ENCODE assay signal across 21 cellular contexts in genomic region chr9:14136646-14137370, GRCh38.
A peak's percentile ranks its signal among the peaks of the same experiment; 100 is the strongest.
DNase-seq lines count a peak whose midpoint lies in the region; ATAC-seq, FAIRE-seq and TF ChIP-seq lines count a peak whose summit lies in the region.
"Had no signal": no experiment of that assay in that cellular context is flagged by ENCODE, and none has a peak within 500 bp of the region (broad histone marks: within the 10 kb centered on the region; RNA-seq: fewer than 3 reads in every experiment).

No MANE protein-coding gene starts in this region.

- TF ChIP-seq RAD21 in A549 (conservative IDR thresholded peaks at IDR 0.05 in 1 of 2, IDR thresholded peaks at IDR 0.05 in 1 of 2) = no peak

- CTCF ChIA-PET in A549 (lab: Yijun Ruan, JAX) (no interaction called here), HEK293T (lab: Yijun Ruan, JAX) (no interaction called here), RWPE1 (lab: Yijun Ruan, JAX) (no interaction called here)

- no peaks in the 10 kb centered on the region for H3K4me1 Mint-ChIP-seq in H9
- H3K4me1 Mint-ChIP-seq: activated CD8-positive, alpha-beta memory T cell treated with anti-CD3 and anti-CD28 coated beads, Interleukin-2, amount 10 ng/mL, durations not matched to agents 7 days and 5 days; activated naive CD8-positive, alpha-beta T cell treated with anti-CD3 and anti-CD28 coated beads, Interleukin-2, amount 10 ng/mL, durations not matched to agents 7 days and 5 days had no signal

- H3K23ac ChIP-seq in H9 (ENCODE audit: insufficient read length, low read depth, low read length) = no peak overlapping the region

- peak; percentile 36 for FAIRE-seq in A549 (lab: Jason Lieb, UNC)
- no peak for FAIRE-seq in D721Med (lab: Jason Lieb, UNC)
- FAIRE-seq: HTR-8/SVneo had no signal

- no peaks in the 10 kb centered on the region for H3K27me3 Mint-ChIP-seq in H9 (ENCODE audit: low read depth)
- H3K27me3 Mint-ChIP-seq: activated CD8-positive, alpha-beta memory T cell treated with anti-CD3 and anti-CD28 coated beads, Interleukin-2, amount 10 ng/mL, durations not matched to agents 7 days and 5 days; activated naive CD8-positive, alpha-beta T cell treated with anti-CD3 and anti-CD28 coated beads, Interleukin-2, amount 10 ng/mL, durations not matched to agents 7 days and 5 days; effector memory CD8-positive, alpha-beta T cell had no signal

- WGBS in A549 (ENCODE audit: missing lambda C conversion rate) = 92% methylated on average over 3 of the region's 3 CpGs
- no CpG with 5 or more reads among the region's 3 CpGs for WGBS in H9 (ENCODE audit: extremely low coverage, insufficient read length, low lambda C conversion rate)

- H3K4me2 ChIP-seq in A549 (no peak overlapping the region), H9 (ENCODE audit: insufficient read depth, insufficient read length, low read length) (no peak overlapping the region)

- H2BK5ac ChIP-seq in H9 (ENCODE audit: insufficient read length, low read length) = no peak overlapping the region

- TF ChIP-seq POLR2A in A549 (IDR thresholded peaks at IDR 0.05; ENCODE audit: low read length) = no peak

- DNase-seq in A549 (ENCODE audit: low read depth in 1 of 2, low spot score in 1 of 2) = no peak
- DNase-seq in HEK293T (ENCODE audit: extremely low spot score) = no peak
- peak; percentile 42 for DNase-seq in RWPE1 (ENCODE audit: low spot score)
- peak; percentile 10 for DNase-seq in foreskin melanocyte
- DNase-seq in NCI-H2171 (lab: John Stamatoyannopoulos, UW) = no peak
- no peak for DNase-seq in H9
- no peak for DNase-seq in SKM-1 (lab: John Stamatoyannopoulos, UW; ENCODE audit: unreplicated experiment)
- DNase-seq in D721Med (ENCODE audit: insufficient read length, low spot score) = no peak
- DNase-seq: activated CD4-positive, alpha-beta T cell treated with anti-CD3 and anti-CD28 coated beads for 48 hours; activated CD8-positive, alpha-beta memory T cell treated with anti-CD3 and anti-CD28 coated beads, Interleukin-2, amount 10 ng/mL, durations not matched to agents 7 days and 5 days; activated naive CD8-positive, alpha-beta T cell treated with anti-CD3 and anti-CD28 coated beads, Interleukin-2, amount 10 ng/mL, durations not matched to agents 7 days and 5 days; DMS 273 treated with DMSO at 0.1 percent for 48 hours; effector memory CD8-positive, alpha-beta T cell; Karpas-422; NCI-H526 treated with DMSO at 0.1 percent for 48 hours; stimulated activated CD4-positive, alpha-beta T cell treated with anti-CD3 and anti-CD28 coated beads, Interleukin-4, amount 100 ng/mL, for 24 hours; stimulated activated naive CD4-positive, alpha-beta T cell treated with Interleukin-2 at 50 U/mL for 16 hours; T-helper 1 cell; thyroid gland had no signal

- no peak overlapping the region for H4K91ac ChIP-seq in H9 (ENCODE audit: insufficient read length, low read depth, low read length)

- ATAC-seq in A549 = no peak
- ATAC-seq: activated CD8-positive, alpha-beta memory T cell treated with anti-CD3 and anti-CD28 coated beads, Interleukin-2, amount 10 ng/mL, durations not matched to agents 7 days and 5 days; effector memory CD8-positive, alpha-beta T cell; Right ventricle myocardium inferior had no signal

- no peak overlapping the region for H3K4ac ChIP-seq in H9 (ENCODE audit: low read depth, low read length)

- no peaks in the 10 kb centered on the region for H3K79me1 ChIP-seq in H9 (ENCODE audit: insufficient read depth, low read depth, low read length, poor library complexity, severe bottlenecking)

- H3K56ac ChIP-seq in H9 (ENCODE audit: insufficient read length, low read depth, low read length) = no peak overlapping the region

- H3K9me3 ChIP-seq in A549 (no peaks in the 10 kb centered on the region), H9 (ENCODE audit: control insufficient read depth, low read depth, low read length) (no peaks in the 10 kb centered on the region)
- H3K9me3 ChIP-seq: thyroid gland had no signal

- no peak overlapping the region; a peak in 1 of 7 replicates for H3K27ac Mint-ChIP-seq in H9
- H3K27ac Mint-ChIP-seq: activated CD8-positive, alpha-beta memory T cell treated with anti-CD3 and anti-CD28 coated beads, Interleukin-2, amount 10 ng/mL, durations not matched to agents 7 days and 5 days; activated naive CD8-positive, alpha-beta T cell treated with anti-CD3 and anti-CD28 coated beads, Interleukin-2, amount 10 ng/mL, durations not matched to agents 7 days and 5 days; effector memory CD8-positive, alpha-beta T cell had no signal

- no peaks in the 10 kb centered on the region for H3K23me2 ChIP-seq in H9 (ENCODE audit: insufficient read length, low read depth, low read length, poor library complexity, severe bottlenecking)

- H2BK20ac ChIP-seq in H9 (ENCODE audit: low read depth, low read length, poor library complexity, severe bottlenecking) = no peak overlapping the region

- no peaks in the 10 kb centered on the region for H3K9me3 Mint-ChIP-seq in H9
- H3K9me3 Mint-ChIP-seq: activated naive CD8-positive, alpha-beta T cell treated with anti-CD3 and anti-CD28 coated beads, Interleukin-2, amount 10 ng/mL, durations not matched to agents 7 days and 5 days; effector memory CD8-positive, alpha-beta T cell had no signal

- no peaks in the 10 kb centered on the region for H3K27me3 ChIP-seq in H9 (ENCODE audit: insufficient read depth, low read length)
- H3K27me3 ChIP-seq: thyroid gland had no signal

- H2AFZ ChIP-seq in H9 (ENCODE audit: low read length) = no peak overlapping the region

- H3K14ac ChIP-seq in H9 (ENCODE audit: insufficient read depth, low read length) = no peak overlapping the region

- no peak overlapping the region for H2BK15ac ChIP-seq in H9 (ENCODE audit: low read depth, low read length)

- TF ChIP-seq EP300 in A549 (IDR thresholded peaks at IDR 0.05) = no peak

- H3K9ac ChIP-seq in H9 (ENCODE audit: extremely low read depth, insufficient read length, low read length) = no peak overlapping the region

- H3K4me3 Mint-ChIP-seq in H9 = no peak overlapping the region
- H3K4me3 Mint-ChIP-seq: activated CD8-positive, alpha-beta memory T cell treated with anti-CD3 and anti-CD28 coated beads, Interleukin-2, amount 10 ng/mL, durations not matched to agents 7 days and 5 days; activated naive CD8-positive, alpha-beta T cell treated with anti-CD3 and anti-CD28 coated beads, Interleukin-2, amount 10 ng/mL, durations not matched to agents 7 days and 5 days; effector memory CD8-positive, alpha-beta T cell had no signal

- H2BK12ac ChIP-seq in H9 (ENCODE audit: insufficient read length, low read depth, low read length) = no peak overlapping the region

- POLR2A ChIA-PET in A549 (lab: Yijun Ruan, JAX) = no interaction called here
- POLR2A ChIA-PET in HEK293T (lab: Yijun Ruan, JAX) = no interaction called here
- POLR2A ChIA-PET in RWPE1 (lab: Yijun Ruan, JAX; ENCODE audit: low non-redundant PET) = no interaction called here

- H3K27ac ChIP-seq in A549 (no peak overlapping the region), RWPE1 (no peak overlapping the region), H9 (ENCODE audit: insufficient read length, low read depth, low read length) (no peak overlapping the region)
- H3K27ac ChIP-seq: thyroid gland had no signal

- H2AK5ac ChIP-seq in H9 (ENCODE audit: insufficient read length, low read length) = no peak overlapping the region

- no peak overlapping the region for H4K8ac ChIP-seq in H9 (replicated peaks; ENCODE audit: insufficient read length, low read depth, low read length)

- no peak overlapping the region for H2BK120ac ChIP-seq in H9 (ENCODE audit: low read depth, low read length, poor library complexity, severe bottlenecking)

- H3T11ph ChIP-seq in H9 (ENCODE audit: low read length) = no peak overlapping the region

- H3K18ac ChIP-seq in H9 (ENCODE audit: insufficient read length, low read depth, low read length) = no peak overlapping the region

- TF ChIP-seq CTCF in A549 (IDR thresholded peaks at IDR 0.05) (no peak), RWPE1 (conservative IDR thresholded peaks at IDR 0.05; ENCODE audit: low read depth) (no peak), H9 (conservative IDR thresholded peaks at IDR 0.05) (no peak), D721Med (IDR thresholded peaks at IDR 0.05; ENCODE audit: insufficient read depth, missing control alignments) (no peak)

- H3K36me3 Mint-ChIP-seq in H9 (ENCODE audit: insufficient read depth in 1 of 3, low read depth in 3 of 3) = no peaks in the 10 kb centered on the region; a peak in 1 of 7 replicates
- H3K36me3 Mint-ChIP-seq: activated CD8-positive, alpha-beta memory T cell treated with anti-CD3 and anti-CD28 coated beads, Interleukin-2, amount 10 ng/mL, durations not matched to agents 7 days and 5 days; activated naive CD8-positive, alpha-beta T cell treated with anti-CD3 and anti-CD28 coated beads, Interleukin-2, amount 10 ng/mL, durations not matched to agents 7 days and 5 days had no signal

- no peak overlapping the region for H3K4me3 ChIP-seq in A549
- H3K4me3 ChIP-seq: thyroid gland had no signal

- H3K79me2 ChIP-seq in H9 (ENCODE audit: insufficient read depth, low read length) = no peaks in the 10 kb centered on the region

- no peak overlapping the region for H4K5ac ChIP-seq in H9 (ENCODE audit: insufficient read length, low read depth, low read length)

- H3K4me1 ChIP-seq in A549 = no peaks in the 10 kb centered on the region
- no peaks in the 10 kb centered on the region for H3K4me1 ChIP-seq in H9 (ENCODE audit: insufficient read depth, low read length)

- H4K20me1 ChIP-seq in H9 (ENCODE audit: control insufficient read depth, insufficient read depth, insufficient read length) = no peaks in the 10 kb centered on the region

TF ChIP-seq in A549, 52 proteins besides CTCF, POLR2A, EP300 and RAD21 (continues in another document):
- TF ChIP-seq GATA3 (IDR thresholded peaks at IDR 0.05; ENCODE audit: borderline replicate concordance) (no peak), HES2 (IDR thresholded peaks at IDR 0.05) (no peak), POLR2AphosphoS2 (conservative IDR thresholded peaks at IDR 0.05; ENCODE audit: low read length) (no peak), MAFK (IDR thresholded peaks at IDR 0.05; ENCODE audit: partially characterized antibody) (peak; percentile 69), MYC (IDR thresholded peaks at IDR 0.05; ENCODE audit: borderline replicate concordance, low read length) (no peak), NR3C1 (IDR thresholded peaks at IDR 0.05) (no peak)

TF ChIP-seq in HEK293T, 16 proteins besides CTCF, POLR2A, EP300 and RAD21 (continues in another document):
- TF ChIP-seq NFRKB (IDR thresholded peaks at IDR 0.05) = no peak
- peak; percentile 80 for TF ChIP-seq PKNOX1 (IDR thresholded peaks at IDR 0.05)
- peak; percentile 25; the same call in 1 of the 2 replicates for TF ChIP-seq ARNT (IDR thresholded peaks at IDR 0.05)
- no peak for TF ChIP-seq LEF1 (IDR thresholded peaks at IDR 0.05; ENCODE audit: borderline replicate concordance)
- no peak for TF ChIP-seq FOXK2 (IDR thresholded peaks at IDR 0.05)

Comparison
In these comparisons a context has a peak if more than half of its experiments do, and no peak if none do; other contexts are left out.
1. DNase-seq: peak in RWPE1 (single experiment) and foreskin melanocyte (single experiment); none in A549 (0 of 2), HEK293T (single experiment), NCI-H2171 (single experiment), H9 (single experiment), SKM-1 (single experiment) and D721Med (single experiment).